27 cellular contexts compared by ENCODE assay signal in the genomic region with DNA sequence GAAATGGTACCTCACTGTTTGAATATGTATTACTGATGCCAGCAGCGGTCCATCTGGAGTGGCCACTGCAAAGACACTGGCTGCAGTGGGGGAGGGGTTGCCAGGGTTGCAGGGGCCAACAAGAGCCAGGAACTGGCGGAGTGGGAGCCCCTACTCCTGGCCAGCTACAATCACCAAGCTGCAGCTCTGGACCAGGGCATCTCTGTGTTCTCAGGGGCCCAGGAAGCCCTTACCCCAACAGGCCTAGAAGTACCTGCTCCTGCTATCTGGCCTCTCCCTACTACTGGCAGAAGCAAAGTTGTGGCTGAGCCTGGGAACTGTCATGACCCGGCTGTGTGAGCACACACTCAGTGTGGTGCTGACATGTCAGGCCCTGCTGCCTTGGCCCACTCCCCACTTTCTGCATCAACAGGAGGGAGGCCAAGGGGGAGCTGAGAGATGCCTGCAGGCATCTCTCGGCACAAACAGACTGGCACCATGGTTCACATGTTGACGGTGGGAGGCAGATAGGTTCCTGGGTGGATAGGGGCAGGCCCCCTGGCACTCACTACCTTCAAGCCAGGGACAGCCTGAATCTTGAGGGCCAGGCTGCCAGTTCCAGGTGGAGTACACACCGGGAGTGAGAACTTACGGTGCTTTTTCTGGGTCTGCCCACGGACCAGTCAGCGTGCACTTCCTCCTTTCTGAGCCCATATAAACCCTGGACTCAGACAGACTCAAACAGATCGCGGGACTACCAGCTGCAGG.
"Had no signal": no experiment of that assay in that cellular context is flagged by ENCODE, and none has a peak within 500 bp of the region (broad histone marks: within the 10 kb centered on the region; RNA-seq: fewer than 3 reads in every experiment).

No MANE protein-coding gene starts in this region.

- H3K27me3 ChIP-seq: foreskin keratinocyte, heart left ventricle, ovary, vagina had no signal

- H3K4me3 Mint-ChIP-seq: mesothelial cell of epicardium, naive B cell, nephron progenitor cell had no signal

- H3K36me3 ChIP-seq: heart left ventricle, left ventricle myocardium inferior, ovary, prostate gland, thoracic aorta, vagina had no signal

- H3K4me1 ChIP-seq: foreskin keratinocyte, heart left ventricle, left ventricle myocardium inferior, prostate gland, vagina had no signal

- DNase-seq: activated CD4-positive, alpha-beta T cell treated with anti-CD3 and anti-CD28 coated beads for 4 hours; activated CD4-positive, alpha-beta T cell treated with anti-CD3 and anti-CD28 coated beads, Interleukin-2, amount 50 U/mL, for 4 hours; activated CD8-positive, alpha-beta memory T cell treated with anti-CD3 and anti-CD28 coated beads for 24 hours; activated effector memory CD4-positive, alpha-beta T cell treated with anti-CD3 and anti-CD28 coated beads, Interleukin-2, amount 50 U/mL, for 16 hours; activated naive CD4-positive, alpha-beta T cell treated with anti-CD3 and anti-CD28 coated beads, Interleukin-2, amount 50 U/mL, for 16 hours; amniotic stem cell; caudate nucleus; foreskin keratinocyte; heart left ventricle; left ventricle myocardium inferior; mammary epithelial cell; naive B cell; nephron progenitor cell; ovary; retina; stimulated activated CD4-positive, alpha-beta T cell treated with anti-CD3 and anti-CD28 coated beads, Interleukin-15, amount 100 ng/mL, for 24 hours; stimulated activated CD4-positive, alpha-beta T cell treated with anti-CD3 and anti-CD28 coated beads, Interleukin-2, amount 100 ng/mL, for 24 hours; stimulated activated naive CD4-positive, alpha-beta T cell treated with Interleukin-2 at 50 U/mL for 16 hours; T-helper 1 cell; trophoblast cell had no signal

- H3K27ac Mint-ChIP-seq: mesothelial cell of epicardium, nephron progenitor cell had no signal

- ATAC-seq: esophagus mucosa, foreskin keratinocyte had no signal

- H3K9me3 ChIP-seq: ovary, prostate gland, thoracic aorta, vagina had no signal

- H3K4me1 Mint-ChIP-seq: mesothelial cell of epicardium, naive B cell, nephron progenitor cell had no signal

- H3K27ac ChIP-seq: foreskin keratinocyte, heart left ventricle, left ventricle myocardium inferior, ovary, prostate gland, thoracic aorta, vagina, VCaP had no signal

- H3K36me3 Mint-ChIP-seq: naive B cell had no signal

- H3K27me3 Mint-ChIP-seq: naive B cell had no signal

- H3K4me3 ChIP-seq: heart left ventricle, left ventricle myocardium inferior, ovary, prostate gland, smooth muscle cell, thoracic aorta, vagina had no signal
